ENCODE assay signal across 9 cellular contexts in genomic region chr6:137155830-137156229, GRCh38. TPM values are rescaled to one million over a fixed set of nuclear protein-coding genes. Genes with fewer than 3 reads are reported as not detected.
DNase-seq lines count a peak whose midpoint lies in the region; ATAC-seq lines count a peak whose summit lies in the region.
"Had no signal": no experiment of that assay in that cellular context is flagged by ENCODE, and none has a peak within 500 bp of the region (broad histone marks: within the 10 kb centered on the region; RNA-seq: fewer than 3 reads in every experiment).

No MANE protein-coding gene starts in this region.

- peak overlapping the region; percentile 13 for H3K4me3 Mint-ChIP-seq in activated naive CD4-positive, alpha-beta T cell treated with anti-CD3 and anti-CD28 coated beads, Interleukin-2, amount 10 ng/mL, durations not matched to agents 7 days and 5 days

- CTCF ChIA-PET in activated naive CD4-positive, alpha-beta T cell treated with anti-CD3 and anti-CD28 coated beads, Interleukin-2, amount 10 ng/mL, durations not matched to agents 7 days and 5 days (lab: Charles Lee) = interaction anchor here (0.9 to 1.4 kb wide), 3 partner anchors 11 to 115 kb away, joined by 3 to 4 read pairs (median 4); no protein-coding TSS in a partner anchor

- in situ Hi-C loops in G401 (cut with HindIII; ENCODE audit: low sequenced_read_pairs) = no loop called here

- peaks cover 19% of the 10 kb centered on the region for H3K9me3 Mint-ChIP-seq in activated naive CD4-positive, alpha-beta T cell treated with anti-CD3 and anti-CD28 coated beads, Interleukin-2, amount 10 ng/mL, durations not matched to agents 7 days and 5 days

- peaks cover 8% of the 10 kb centered on the region for H3K27me3 Mint-ChIP-seq in activated naive CD4-positive, alpha-beta T cell treated with anti-CD3 and anti-CD28 coated beads, Interleukin-2, amount 10 ng/mL, durations not matched to agents 7 days and 5 days

- DNase-seq in LHCN-M2 (ENCODE audit: low read depth) (peak; percentile 79), non-pigmented ciliary epithelial cell (ENCODE audit: low read depth) (peak; percentile 19), G401 (ENCODE audit: low spot score) (no peak)
- DNase-seq in activated naive CD4-positive, alpha-beta T cell treated with anti-CD3 and anti-CD28 coated beads, Interleukin-2, amount 10 ng/mL, durations not matched to agents 7 days and 5 days = peak; percentile 51
- no peak for DNase-seq in activated CD4-positive, CD25-positive, alpha-beta regulatory T cell treated with anti-CD3 and anti-CD28 coated beads, Interleukin-2, amount 50 U/mL, for 72 hours
- DNase-seq in activated CD8-positive, alpha-beta memory T cell treated with anti-CD3 and anti-CD28 coated beads for 24 hours = no peak

- peak overlapping the region; percentile 66 for H3K27ac Mint-ChIP-seq in activated naive CD4-positive, alpha-beta T cell treated with anti-CD3 and anti-CD28 coated beads, Interleukin-2, amount 10 ng/mL, durations not matched to agents 7 days and 5 days

- peaks cover 10% of the 10 kb centered on the region for H3K36me3 Mint-ChIP-seq in activated naive CD4-positive, alpha-beta T cell treated with anti-CD3 and anti-CD28 coated beads, Interleukin-2, amount 10 ng/mL, durations not matched to agents 7 days and 5 days

- ATAC-seq in GM18868 (IDR thresholded peaks at IDR 0.05; ENCODE audit: unreplicated experiment) (peak; percentile 72), GM21786 (IDR thresholded peaks at IDR 0.05; ENCODE audit: unreplicated experiment) (no peak)

- peaks cover 25% of the 10 kb centered on the region for H3K4me1 Mint-ChIP-seq in activated naive CD4-positive, alpha-beta T cell treated with anti-CD3 and anti-CD28 coated beads, Interleukin-2, amount 10 ng/mL, durations not matched to agents 7 days and 5 days

RNA-seq across cellular contexts. Expression of gene IL22RA2, which starts 17.6 kb away (rescaled TPM):
- total RNA-seq in LHCN-M2 (2014; rRNA removed) = not detected in 2 replicates
- polyA plus RNA-seq in LHCN-M2 (2012) = not detected
- total RNA-seq in G401 (2014; rRNA removed; shearing (Covaris generic)) = not detected in 2 replicates
- total RNA-seq: urinary bladder had no signal
- polyA plus RNA-seq: urinary bladder had no signal

Comparison
In these comparisons a context has a peak if more than half of its experiments do, and no peak if none do; other contexts are left out.
1. DNase-seq: peak in LHCN-M2 (single experiment), activated naive CD4-positive, alpha-beta T cell treated with anti-CD3 and anti-CD28 coated beads, Interleukin-2, amount 10 ng/mL, durations not matched to agents 7 days and 5 days (single experiment) and non-pigmented ciliary epithelial cell (single experiment); none in activated CD4-positive, CD25-positive, alpha-beta regulatory T cell treated with anti-CD3 and anti-CD28 coated beads, Interleukin-2, amount 50 U/mL, for 72 hours (single experiment), activated CD8-positive, alpha-beta memory T cell treated with anti-CD3 and anti-CD28 coated beads for 24 hours (single experiment) and G401 (single experiment).